ENCODE assay signal across 23 cellular contexts in the genomic region with DNA sequence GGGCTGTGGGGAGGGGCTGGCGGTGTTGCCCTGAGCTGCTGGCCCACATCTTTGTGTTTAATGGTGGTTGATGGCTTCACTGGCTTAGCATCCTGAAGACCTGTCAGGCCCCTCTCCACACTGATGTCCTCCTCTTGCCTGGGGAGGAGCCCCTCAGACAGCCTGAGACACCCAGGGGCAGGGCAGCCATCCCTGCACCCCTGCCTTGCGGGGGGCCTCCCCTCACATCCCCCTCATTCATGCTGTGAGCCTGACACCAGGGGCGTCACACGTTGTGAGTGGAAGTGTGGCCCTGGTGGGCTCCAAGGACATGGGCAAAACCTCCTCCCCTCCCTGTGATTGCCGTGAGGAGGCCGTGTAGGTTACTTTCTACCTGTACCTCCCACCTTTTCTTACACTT.
DNase-seq lines count a peak whose midpoint lies in the region; ATAC-seq, FAIRE-seq and TF ChIP-seq lines count a peak whose summit lies in the region.
"Had no signal": no experiment of that assay in that cellular context is flagged by ENCODE, and none has a peak within 500 bp of the region (broad histone marks: within the 10 kb centered on the region; RNA-seq: fewer than 3 reads in every experiment).

No MANE protein-coding gene starts in this region.

- H2AFZ ChIP-seq in GM23338 (no peak overlapping the region), K562 (ENCODE audit: low read depth, low read length) (no peak overlapping the region)

- intact Hi-C loops in CD14-positive monocyte (cut with micrococcal nuclease) (no loop called here), K562 (cut with micrococcal nuclease) (no loop called here), posterior vena cava (cut with DNase I) (no loop called here)

- H3K4me1 Mint-ChIP-seq in CD14-positive monocyte (peaks cover 26% of the 10 kb centered on the region), GM23338 (peaks cover 48% of the 10 kb centered on the region)
- H3K4me1 Mint-ChIP-seq: activated B cell treated with CpG ODN at 0.5 μM for 24 hours had no signal

- no peaks in the 10 kb centered on the region for H3K9me3 ChIP-seq in K562 (replicated peaks; ENCODE audit: control insufficient read depth, insufficient read depth, low read depth, low read length)

- H3K79me2 ChIP-seq in GM23338 (replicated peaks; ENCODE audit: insufficient read depth) (peaks cover 78% of the 10 kb centered on the region), K562 (ENCODE audit: control insufficient read depth, insufficient read depth, low read length) (peaks cover 7% of the 10 kb centered on the region; the same call in 2 of the 3 replicates)

- TF ChIP-seq CTCF in CD14-positive monocyte (IDR thresholded peaks at IDR 0.05) (no peak), GM23338 (conservative IDR thresholded peaks at IDR 0.05; ENCODE audit: low read depth in 2 of 2) (no peak), K562 (IDR thresholded peaks at IDR 0.05 in 2 of 3, conservative IDR thresholded peaks at IDR 0.05 in 1 of 3; ENCODE audit: insufficient read depth in 2 of 3, low read depth in 1 of 3, low read length in 3 of 3) (no peak)

- H3K9me1 ChIP-seq in K562 (ENCODE audit: control insufficient read depth, insufficient read depth, low read length): no peaks in the 10 kb centered on the region

- no peak overlapping the region for H3K4me3 Mint-ChIP-seq in CD14-positive monocyte
- H3K4me3 Mint-ChIP-seq in GM23338: no peak overlapping the region
- H3K4me3 Mint-ChIP-seq: activated B cell treated with CpG ODN at 0.5 μM for 24 hours; naive thymus-derived CD4-positive, alpha-beta T cell had no signal

- BruUV-seq in K562 (replicated peaks; lab: Mats Ljungman, UMichigan): no TSS peak

- peaks cover 14% of the 10 kb centered on the region for H3K4me1 ChIP-seq in GM23338 (ENCODE audit: insufficient read depth)
- peaks cover 23 to 39% of the 10 kb centered on the region in 2 experiments for H3K4me1 ChIP-seq in K562 (replicated peaks in 1 of 2; ENCODE audit: control insufficient read depth in 2 of 2, insufficient read depth in 2 of 2, low read length in 2 of 2)

- TF ChIP-seq EP300 in K562 (IDR thresholded peaks at IDR 0.05; ENCODE audit: low read length): no peak

- CTCF ChIA-PET in K562 (lab: Yijun Ruan, JAX; ENCODE audit: low intra/inter-chr PET ratio): no interaction called here

- H3F3A ChIP-seq in GM23338 (replicated peaks; ENCODE audit: low read depth): peaks cover 55% of the 10 kb centered on the region

- H3K4me3 ChIP-seq in GM23338 (no peak overlapping the region), K562 (no peak overlapping the region)

- H3K27me3 Mint-ChIP-seq in CD14-positive monocyte (ENCODE audit: low read depth in 3 of 3) (peaks cover 0 to 5% (median 3%) of the 10 kb centered on the region in 3 donors), GM23338 (ENCODE audit: insufficient read depth, low read depth, poor library complexity) (peaks cover 71% of the 10 kb centered on the region)
- H3K27me3 Mint-ChIP-seq: activated B cell treated with CpG ODN at 0.5 μM for 24 hours; naive thymus-derived CD4-positive, alpha-beta T cell had no signal

- H3K36me3 ChIP-seq in GM23338 (ENCODE audit: insufficient read depth): peaks cover 65% of the 10 kb centered on the region
- H3K36me3 ChIP-seq in K562 (ENCODE audit: control insufficient read depth, insufficient read depth, low read length): peaks cover 92% of the 10 kb centered on the region

- no peaks in the 10 kb centered on the region for H3K9me2 ChIP-seq in GM23338 (ENCODE audit: insufficient read depth)

- H3K4me2 ChIP-seq in GM23338 (no peak overlapping the region), K562 (ENCODE audit: insufficient read depth, low read length) (no peak overlapping the region)

- in situ Hi-C loops in K562 (cut with MboI): no loop called here

- ATAC-seq in GM23338 (no peak), K562 (no peak), GM19452 (IDR thresholded peaks at IDR 0.05; ENCODE audit: unreplicated experiment) (no peak), HG03135 (IDR thresholded peaks at IDR 0.05; ENCODE audit: unreplicated experiment) (no peak)
- ATAC-seq: left ventricle myocardium superior; naive thymus-derived CD4-positive, alpha-beta T cell; Panc1 had no signal

- H4K20me1 ChIP-seq in GM23338 (replicated peaks; ENCODE audit: insufficient read depth) (peaks cover 76% of the 10 kb centered on the region), K562 (replicated peaks; ENCODE audit: control insufficient read depth, insufficient read depth, low read length) (no peaks in the 10 kb centered on the region)

- peak overlapping the region; percentile 50 to 72; a peak in 3 of 4 replicates for H3K9ac ChIP-seq in K562 (ENCODE audit: insufficient read depth in 1 of 2, low read depth in 2 of 2, low read length in 2 of 2)

- no peak for FAIRE-seq in K562 (lab: Jason Lieb, UNC)
- FAIRE-seq: H54, islet of Langerhans, urothelium cell line had no signal

- no peak for TF ChIP-seq RAD21 in K562 (CRISPR knock-in tag; conservative IDR thresholded peaks at IDR 0.05 in 1 of 2, IDR thresholded peaks at IDR 0.05 in 1 of 2)

- no peak for TF ChIP-seq POLR2A in K562 (conservative IDR thresholded peaks at IDR 0.05)

- WGBS in K562 (ENCODE audit: insufficient coverage, low coverage, missing lambda C conversion rate): 89% methylated on average over 5 of the region's 6 CpGs

- H3K9me3 Mint-ChIP-seq in CD14-positive monocyte (no peaks in the 10 kb centered on the region), GM23338 (peaks cover 6% of the 10 kb centered on the region; the same call in 2 of the 3 replicates)
- H3K9me3 Mint-ChIP-seq: activated B cell treated with CpG ODN at 0.5 μM for 24 hours had no signal

- H3K27me3 ChIP-seq in GM23338 (ENCODE audit: insufficient read depth) (no peaks in the 10 kb centered on the region), K562 (ENCODE audit: control insufficient read depth in 2 of 2, insufficient read depth in 2 of 2, low read length in 2 of 2) (no peaks in the 10 kb centered on the region)

- DNase-seq in CD14-positive monocyte (ENCODE audit: low spot score) (no peak), GM23338 (ENCODE audit: low spot score) (no peak), K562 (ENCODE audit: extremely low read depth in 1 of 4, low spot score in 3 of 4) (no peak), posterior vena cava (ENCODE audit: low spot score) (peak; percentile 53), RPMI8226 (no peak)
- DNase-seq: activated B cell treated with CpG ODN at 0.5 μM for 24 hours; amygdala; left ventricle myocardium superior; midbrain; naive thymus-derived CD4-positive, alpha-beta T cell; NCI-H1092 treated with DMSO at 0.1 percent for 48 hours; NCI-H1930; NCI-H524; NK-92 treated with Interleukin-12 subunit alpha and Interleukin-12 subunit beta, amount 100 ng/mL, for 24 hours; SIG-M5; stimulated activated CD4-positive, alpha-beta T cell treated with anti-CD3 and anti-CD28 coated beads, Interleukin-2, amount 100 ng/mL, for 48 hours; T1000 had no signal

- peak overlapping the region in 4 of 7 donors; percentile 8 to 97 (median 91) for H3K27ac Mint-ChIP-seq in CD14-positive monocyte
- H3K27ac Mint-ChIP-seq in GM23338: peak overlapping the region; percentile 87
- H3K27ac Mint-ChIP-seq: activated B cell treated with CpG ODN at 0.5 μM for 24 hours had no signal

- H3K27ac ChIP-seq in GM23338 (ENCODE audit: low read depth) (0 out of 2 replicates have a peak overlapping the region, but pooled peaks have one; percentile 34), K562 (ENCODE audit: extremely low read depth, low read depth, low read length) (peak overlapping the region; percentile 95)

- POLR2A ChIA-PET in K562 (lab: Yijun Ruan, JAX): no interaction called here

- H3K36me3 Mint-ChIP-seq in CD14-positive monocyte (peaks cover 89 to 99% of the 10 kb centered on the region in 2 donors), GM23338 (ENCODE audit: low read depth) (peaks cover 98% of the 10 kb centered on the region)

TF ChIP-seq in GM23338, 12 proteins besides CTCF, POLR2A, EP300 and RAD21 (continues in another document):
- no peak for TF ChIP-seq EZH2phosphoT487 (IDR thresholded peaks at IDR 0.05; ENCODE audit: unreplicated experiment)

TF ChIP-seq in K562, 482 proteins besides CTCF, POLR2A, EP300 and RAD21:
- no peak for TF ChIP-seq ARID2 (IDR thresholded peaks at IDR 0.05)
- TF ChIP-seq L3MBTL2 (IDR thresholded peaks at IDR 0.05): no peak
- no peak for TF ChIP-seq RBM34 (IDR thresholded peaks at IDR 0.05; ENCODE audit: borderline replicate concordance, insufficient read depth, low read length)
- TF ChIP-seq ZBTB7A (IDR thresholded peaks at IDR 0.05; ENCODE audit: borderline replicate concordance, control insufficient read depth, low read depth, low read length): peak; percentile 37; the same call in 1 of the 2 replicates
TF ChIP-seq in K562: peak in this region for 1.
